Comparison of ENCODE assay signal across 33 cellular contexts in the genomic region with DNA sequence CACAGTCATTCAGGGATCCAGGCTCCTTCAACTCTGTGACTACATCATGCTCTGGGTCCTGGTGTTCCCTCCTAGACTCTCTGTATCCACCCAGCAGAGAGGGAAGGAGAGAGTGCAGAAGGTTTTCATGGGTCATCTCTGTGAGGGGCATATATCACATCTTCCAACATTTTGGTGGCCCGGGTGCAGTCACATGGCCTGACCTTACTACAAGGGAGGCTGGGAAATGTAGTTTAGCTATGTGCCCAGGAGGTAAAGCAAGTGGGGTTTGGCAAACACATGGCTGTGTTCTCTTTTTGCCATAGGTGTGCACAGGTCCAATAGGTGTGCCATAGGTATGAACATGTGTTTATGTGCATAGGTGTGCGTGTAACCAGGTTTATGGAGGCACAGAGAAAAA.
DNase-seq lines count a peak whose midpoint lies in the region; ATAC-seq, FAIRE-seq and TF ChIP-seq lines count a peak whose summit lies in the region.
"Had no signal": no experiment of that assay in that cellular context is flagged by ENCODE, and none has a peak within 500 bp of the region (broad histone marks: within the 10 kb centered on the region; RNA-seq: fewer than 3 reads in every experiment).

No MANE protein-coding gene starts in this region.

- peak; percentile 13 for FAIRE-seq in urothelium cell line (lab: Jason Lieb, UNC)
- FAIRE-seq: A204.1, A549, D721Med had no signal

- H3K27me3 Mint-ChIP-seq in WTC11 (ENCODE audit: low read depth): no peaks in the 10 kb centered on the region
- no peaks in the 10 kb centered on the region for H3K27me3 Mint-ChIP-seq in activated T-helper 1 cell treated with anti-CD3 and anti-CD28 coated beads, Interleukin-12 subunit alpha, Interleukin-12 subunit beta, Interleukin-2, Interleukin-4 antibody, amounts not matched to agents 30 ng/mL and 10 ng/mL and 1 ng/mL, durations not matched to agents 14 hours and 24 hours and 36 hours (ENCODE audit: insufficient read depth)
- H3K27me3 Mint-ChIP-seq: B cell had no signal

- H3K27ac ChIP-seq in psoas muscle: no peak overlapping the region
- H3K27ac ChIP-seq: 22Rv1; A549; BLaER1; BLaER1 treated with 17β-estradiol and CSF1 and Interleukin-3, amounts not matched to agents 10 nM and 100 nM; C4-2B had no signal

- no peaks in the 10 kb centered on the region for H3K36me3 ChIP-seq in psoas muscle (ENCODE audit: insufficient read depth in 1 of 2, low read depth in 1 of 2)
- H3K36me3 ChIP-seq: BE2C; BLaER1; BLaER1 treated with 17β-estradiol and CSF1 and Interleukin-3, amounts not matched to agents 10 nM and 100 nM had no signal

- H3K4me1 ChIP-seq in psoas muscle: no peaks in the 10 kb centered on the region
- H3K4me1 ChIP-seq: A549, BE2C, Caco-2 had no signal

- POLR2A ChIA-PET in WTC11 (lab: Charles Lee): no interaction called here

- peaks cover 18% of the 10 kb centered on the region for H3K9me3 Mint-ChIP-seq in WTC11
- no peaks in the 10 kb centered on the region for H3K9me3 Mint-ChIP-seq in activated T-helper 1 cell treated with anti-CD3 and anti-CD28 coated beads, Interleukin-12 subunit alpha, Interleukin-12 subunit beta, Interleukin-2, Interleukin-4 antibody, amounts not matched to agents 30 ng/mL and 10 ng/mL and 1 ng/mL, durations not matched to agents 14 hours and 24 hours and 36 hours
- H3K9me3 Mint-ChIP-seq: CD4-positive, alpha-beta T cell had no signal

- H3K4me3 Mint-ChIP-seq in WTC11: no peak overlapping the region
- H3K4me3 Mint-ChIP-seq in activated T-helper 1 cell treated with anti-CD3 and anti-CD28 coated beads, Interleukin-12 subunit alpha, Interleukin-12 subunit beta, Interleukin-2, Interleukin-4 antibody, amounts not matched to agents 30 ng/mL and 10 ng/mL and 1 ng/mL, durations not matched to agents 14 hours and 24 hours and 36 hours: no peak overlapping the region
- H3K4me3 Mint-ChIP-seq: B cell; CD14-positive monocyte; CD4-positive, alpha-beta memory T cell; CD4-positive, alpha-beta T cell; CD4-positive, CD25-positive, alpha-beta regulatory T cell; CD8-positive, alpha-beta memory T cell; CD8-positive, alpha-beta T cell had no signal

- no peak for TF ChIP-seq CTCF in WTC11 (IDR thresholded peaks at IDR 0.05)
- no peak for TF ChIP-seq CTCF in psoas muscle (IDR thresholded peaks at IDR 0.05)

- peaks cover 15% of the 10 kb centered on the region for H3K4me1 Mint-ChIP-seq in WTC11
- no peaks in the 10 kb centered on the region for H3K4me1 Mint-ChIP-seq in activated T-helper 1 cell treated with anti-CD3 and anti-CD28 coated beads, Interleukin-12 subunit alpha, Interleukin-12 subunit beta, Interleukin-2, Interleukin-4 antibody, amounts not matched to agents 30 ng/mL and 10 ng/mL and 1 ng/mL, durations not matched to agents 14 hours and 24 hours and 36 hours (ENCODE audit: low read depth)
- H3K4me1 Mint-ChIP-seq: B cell; CD14-positive monocyte; CD4-positive, alpha-beta memory T cell; CD4-positive, CD25-positive, alpha-beta regulatory T cell; CD8-positive, alpha-beta memory T cell had no signal

- no peak overlapping the region for H3K4me3 ChIP-seq in psoas muscle
- H3K4me3 ChIP-seq: A549; BLaER1; BLaER1 treated with 17β-estradiol and CSF1 and Interleukin-3, amounts not matched to agents 10 nM and 100 nM had no signal

- CTCF ChIA-PET in WTC11 (lab: Charles Lee): no interaction called here

- H3K27ac Mint-ChIP-seq in WTC11: no peak overlapping the region
- no peak overlapping the region for H3K27ac Mint-ChIP-seq in activated T-helper 1 cell treated with anti-CD3 and anti-CD28 coated beads, Interleukin-12 subunit alpha, Interleukin-12 subunit beta, Interleukin-2, Interleukin-4 antibody, amounts not matched to agents 30 ng/mL and 10 ng/mL and 1 ng/mL, durations not matched to agents 14 hours and 24 hours and 36 hours
- H3K27ac Mint-ChIP-seq: B cell; CD14-positive monocyte; CD4-positive, alpha-beta memory T cell; CD4-positive, alpha-beta T cell; CD8-positive, alpha-beta memory T cell; CD8-positive, alpha-beta T cell had no signal

- 81 to 93% (median 91%) methylated on average over 2 of the region's 2 CpGs for WGBS in psoas muscle, 3 donors

- DNase-seq in WTC11 (ENCODE audit: low spot score) (no peak), urothelium cell line (ENCODE audit: low spot score) (no peak), psoas muscle (no peak)
- DNase-seq in activated T-helper 1 cell treated with anti-CD3 and anti-CD28 coated beads, Interleukin-12 subunit alpha, Interleukin-12 subunit beta, Interleukin-2, Interleukin-4 antibody, amounts not matched to agents 30 ng/mL and 10 ng/mL and 1 ng/mL, durations not matched to agents 14 hours and 24 hours and 36 hours (ENCODE audit: low spot score): no peak
- DNase-seq: 8988T; ACHN; AML-193; BE2C; C1 segment of cervical spinal cord; Caco-2; Calu3; CD4-positive, alpha-beta memory T cell; CD4-positive, alpha-beta T cell; CD4-positive, CD25-positive, alpha-beta regulatory T cell; CD8-positive, alpha-beta memory T cell; CD8-positive, alpha-beta T cell; COR-L47; DMS 273 treated with DMSO at 0.1 percent for 48 hours; DMS153; DMS53; DMS79; DMS79 treated with DMSO at 0.1 percent for 48 hours; DND-41; EL had no signal

- H3K9me3 ChIP-seq in psoas muscle: no peaks in the 10 kb centered on the region
- H3K9me3 ChIP-seq: A549; BE2C; BLaER1; BLaER1 treated with 17β-estradiol and CSF1 and Interleukin-3, amounts not matched to agents 10 nM and 100 nM; Caco-2 had no signal

- peaks cover 3% of the 10 kb centered on the region; the same call in 1 of the 2 replicates for H3K36me3 Mint-ChIP-seq in WTC11
- no peaks in the 10 kb centered on the region for H3K36me3 Mint-ChIP-seq in activated T-helper 1 cell treated with anti-CD3 and anti-CD28 coated beads, Interleukin-12 subunit alpha, Interleukin-12 subunit beta, Interleukin-2, Interleukin-4 antibody, amounts not matched to agents 30 ng/mL and 10 ng/mL and 1 ng/mL, durations not matched to agents 14 hours and 24 hours and 36 hours (ENCODE audit: low read depth)
- H3K36me3 Mint-ChIP-seq: CD14-positive monocyte; CD4-positive, alpha-beta memory T cell; CD4-positive, CD25-positive, alpha-beta regulatory T cell; CD8-positive, alpha-beta memory T cell; CD8-positive, alpha-beta T cell had no signal

- H3K27me3 ChIP-seq in psoas muscle (ENCODE audit: insufficient read depth in 3 of 3, low read length in 2 of 3): no peaks in the 10 kb centered on the region
- H3K27me3 ChIP-seq: BE2C; BLaER1; BLaER1 treated with 17β-estradiol and CSF1 and Interleukin-3, amounts not matched to agents 10 nM and 100 nM had no signal

- intact Hi-C loops in psoas muscle (cut with DNase I): loop anchor here in 1 of 2 donors (10.0 kb wide), 1 partner anchor 55 kb away; no protein-coding TSS in a partner anchor
- intact Hi-C loops in activated T-helper 1 cell treated with anti-CD3 and anti-CD28 coated beads, Interleukin-12 subunit alpha, Interleukin-12 subunit beta, Interleukin-2, Interleukin-4 antibody, amounts not matched to agents 30 ng/mL and 10 ng/mL and 1 ng/mL, durations not matched to agents 14 hours and 24 hours and 36 hours (cut with micrococcal nuclease): no loop called here

- ATAC-seq in WTC11 (no peak), psoas muscle (no peak)
- ATAC-seq: A549; CD8-positive, alpha-beta T cell had no signal

TF ChIP-seq in WTC11, 78 proteins besides CTCF, POLR2A, EP300 and RAD21:
- TF ChIP-seq, protein P1, sequence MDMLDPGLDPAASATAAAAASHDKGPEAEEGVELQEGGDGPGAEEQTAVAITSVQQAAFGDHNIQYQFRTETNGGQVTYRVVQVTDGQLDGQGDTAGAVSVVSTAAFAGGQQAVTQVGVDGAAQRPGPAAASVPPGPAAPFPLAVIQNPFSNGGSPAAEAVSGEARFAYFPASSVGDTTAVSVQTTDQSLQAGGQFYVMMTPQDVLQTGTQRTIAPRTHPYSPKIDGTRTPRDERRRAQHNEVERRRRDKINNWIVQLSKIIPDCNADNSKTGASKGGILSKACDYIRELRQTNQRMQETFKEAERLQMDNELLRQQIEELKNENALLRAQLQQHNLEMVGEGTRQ (CRISPR knock-in tag; IDR thresholded peaks at IDR 0.05): peak; percentile 79
- TF ChIP-seq SP1 (CRISPR knock-in tag; conservative IDR thresholded peaks at IDR 0.05): no peak
- TF ChIP-seq USF1 (CRISPR knock-in tag; IDR thresholded peaks at IDR 0.05): peak; percentile 78
TF ChIP-seq in WTC11: peak in this region for 2.
